In the genomic region with DNA sequence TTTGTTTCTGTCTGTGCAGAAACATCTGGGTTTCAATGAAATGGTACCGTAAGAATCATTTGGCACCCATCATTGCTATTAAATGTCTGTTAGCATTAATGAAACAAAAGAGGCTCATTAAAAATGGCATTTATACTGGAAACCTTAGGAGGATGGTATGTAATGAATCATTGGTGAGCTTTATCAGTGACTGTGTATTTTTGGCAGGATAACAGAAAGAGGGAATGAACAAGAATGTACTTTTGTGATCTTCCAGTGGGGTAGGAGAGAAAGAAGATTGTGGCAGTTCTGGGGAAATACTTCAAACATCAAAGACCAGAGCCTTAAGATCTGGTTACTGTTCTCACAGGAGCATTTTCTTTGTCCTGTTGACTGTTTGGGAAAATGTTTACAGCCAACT, we compare ENCODE assay signal across 14 cellular contexts. TPM values are rescaled to one million over a fixed set of nuclear protein-coding genes. Genes with fewer than 3 reads are reported as not detected.
DNase-seq lines count a peak whose midpoint lies in the region; ATAC-seq and TF ChIP-seq lines count a peak whose summit lies in the region.
"Had no signal": no experiment of that assay in that cellular context is flagged by ENCODE, and none has a peak within 500 bp of the region (broad histone marks: within the 10 kb centered on the region; RNA-seq: fewer than 3 reads in every experiment).

No MANE protein-coding gene starts in this region.

- ATAC-seq in GM21528 (IDR thresholded peaks at IDR 0.05; ENCODE audit: low FRiP score, unreplicated experiment): no peak
- no peak for ATAC-seq in GM18502 (IDR thresholded peaks at IDR 0.05; ENCODE audit: poor library complexity, unreplicated experiment)
- no peak for ATAC-seq in HG02678 (IDR thresholded peaks at IDR 0.05; ENCODE audit: unreplicated experiment)

- TF ChIP-seq CTCF in AG04449 (IDR thresholded peaks at IDR 0.05; ENCODE audit: insufficient read depth, low read length, missing control alignments): no peak
- no peak for TF ChIP-seq CTCF in astrocyte of the spinal cord (IDR thresholded peaks at IDR 0.05; ENCODE audit: low read depth, low read length)

- CTCF ChIA-PET in AG04449 (lab: Yijun Ruan, JAX): interaction anchor here (0.8 to 5.1 kb wide), 3 partner anchors 16 to 88 kb away, joined by 3 to 20 read pairs (median 3); no protein-coding TSS in a partner anchor

- in situ Hi-C loops in astrocyte of the spinal cord (cut with HindIII; ENCODE audit: low sequenced_read_pairs): no loop called here

- H3K4me3 ChIP-seq in AG04449 (ENCODE audit: low read depth, low read length) (no peak overlapping the region), astrocyte of the spinal cord (ENCODE audit: low read depth, low read length) (no peak overlapping the region)

- POLR2A ChIA-PET in AG04449 (lab: Yijun Ruan, JAX): interaction anchor here (0.9 kb wide), 1 partner anchor 15 kb away, joined by 3 read pairs; no protein-coding TSS in a partner anchor

- DNase-seq in AG04449 (ENCODE audit: low read depth, low spot score) (peak; percentile 57), HT1080 (ENCODE audit: low read depth) (peak; percentile 85), astrocyte of the spinal cord (ENCODE audit: low read depth, low spot score) (peak; percentile 88), iris pigment epithelial cell (ENCODE audit: low read depth) (peak; percentile 93), HuH-7.5 (ENCODE audit: low spot score) (no peak)
- DNase-seq: ACHN; effector CD8-positive, alpha-beta T cell; NCI-H146; NCI-H748 treated with DMSO at 0.1 percent for 48 hours; SHP77; stimulated activated CD8-positive, alpha-beta memory T cell treated with anti-CD3 and anti-CD28 coated beads, Interleukin-4, amount 100 ng/mL, for 48 hours had no signal

RNA-seq across cellular contexts. Expression of a gene that starts 4.7 kb away (rescaled TPM):
- 403 and 500 TPM in 2 replicates for total RNA-seq in HT1080 (2014; rRNA removed; shearing (Covaris generic))
- 361 and 462 TPM in 2 replicates for polyA plus RNA-seq in HT1080 (2015; cell fraction: cytosol; rRNA removed)
- polyA plus RNA-seq in HT1080 (2015; cell fraction: nucleus; rRNA removed): 539 and 598 TPM in 2 replicates
